In genomic region chr2:164495491-164496223, GRCh38 we compare ENCODE assay signal across 9 cellular contexts.
A peak's percentile ranks its signal among the peaks of the same experiment; 100 is the strongest.
DNase-seq lines count a peak whose midpoint lies in the region; ATAC-seq, FAIRE-seq and TF ChIP-seq lines count a peak whose summit lies in the region.
"Had no signal": no experiment of that assay in that cellular context is flagged by ENCODE, and none has a peak within 500 bp of the region (broad histone marks: within the 10 kb centered on the region; RNA-seq: fewer than 3 reads in every experiment).

No MANE protein-coding gene starts in this region.

- no peak overlapping the region for H3K4me3 Mint-ChIP-seq in astrocyte (ENCODE audit: unreplicated experiment)

- peak; percentile 45 for TF ChIP-seq CTCF in AG04449 (IDR thresholded peaks at IDR 0.05; ENCODE audit: insufficient read depth, low read length, missing control alignments)
- peak; percentile 74 for TF ChIP-seq CTCF in astrocyte (IDR thresholded peaks at IDR 0.05; ENCODE audit: insufficient read depth, low read depth, low read length)
- TF ChIP-seq CTCF in vagina (IDR thresholded peaks at IDR 0.05), result peak in 1 of 3 experiments; percentile 14

- no peaks in the 10 kb centered on the region for H3K79me2 ChIP-seq in astrocyte (ENCODE audit: insufficient read depth, low read length)

- H2AFZ ChIP-seq in astrocyte (ENCODE audit: low read depth, low read length), result peak overlapping the region; percentile 62

- ATAC-seq in HG02981 (IDR thresholded peaks at IDR 0.05; ENCODE audit: unreplicated experiment) (no peak), HG02840 (IDR thresholded peaks at IDR 0.05; ENCODE audit: low FRiP score, unreplicated experiment) (no peak)
- ATAC-seq in activated naive CD4-positive, alpha-beta T cell treated with anti-CD3 and anti-CD28 coated beads, Interleukin-2, amount 50 U/mL, for 72 hours, result no peak

- H3K27ac ChIP-seq in astrocyte (ENCODE audit: low read depth, low read length), result no peak overlapping the region
- H3K27ac ChIP-seq in vagina, result no peak overlapping the region
- H3K27ac ChIP-seq: epithelial cell of prostate had no signal

- H3K27me3 Mint-ChIP-seq in astrocyte (ENCODE audit: low read depth, unreplicated experiment), result no peaks in the 10 kb centered on the region

- POLR2A ChIA-PET in AG04449 (lab: Yijun Ruan, JAX), result no interaction called here

- H3K4me3 ChIP-seq in AG04449 (ENCODE audit: low read depth, low read length) (no peak overlapping the region), astrocyte (ENCODE audit: insufficient read depth, low read depth, low read length) (no peak overlapping the region), vagina (no peak overlapping the region)

- H3K4me2 ChIP-seq in astrocyte (ENCODE audit: low read length), result peak overlapping the region; percentile 75

- no peak for TF ChIP-seq POLR2A in vagina (IDR thresholded peaks at IDR 0.05)

- H3K9ac ChIP-seq in astrocyte (ENCODE audit: low read length), result no peak overlapping the region

- DNase-seq in AG04449 (ENCODE audit: low read depth, low spot score) (no peak), HT-29 (ENCODE audit: low spot score) (peak; percentile 62), astrocyte (ENCODE audit: low read depth) (peak; percentile 66), kidney glomerular epithelial cell (lab: John Stamatoyannopoulos, UW) (peak; percentile 45), vagina (ENCODE audit: extremely low spot score in 2 of 2) (no peak)
- DNase-seq in activated naive CD4-positive, alpha-beta T cell treated with anti-CD3 and anti-CD28 coated beads, Interleukin-2, amount 50 U/mL, for 72 hours (ENCODE audit: low spot score in 2 of 2), result no peak

- H3K27me3 ChIP-seq in astrocyte (ENCODE audit: insufficient read depth, low read length) (no peaks in the 10 kb centered on the region), vagina (no peaks in the 10 kb centered on the region)

- no peaks in the 10 kb centered on the region for H3K9me3 Mint-ChIP-seq in astrocyte (ENCODE audit: unreplicated experiment)
- H3K9me3 Mint-ChIP-seq in activated naive CD4-positive, alpha-beta T cell treated with anti-CD3 and anti-CD28 coated beads, Interleukin-2, amount 50 U/mL, for 72 hours, result no peaks in the 10 kb centered on the region

- H3K9me3 ChIP-seq in astrocyte (ENCODE audit: insufficient read depth, low read depth, low read length) (no peaks in the 10 kb centered on the region), vagina (no peaks in the 10 kb centered on the region)

- CTCF ChIA-PET in AG04449 (lab: Yijun Ruan, JAX), result interaction anchor here (1.0 to 3.5 kb wide), 6 partner anchors 10 to 1312 kb away, joined by 3 to 14 read pairs (median 5); no protein-coding TSS in a partner anchor

- no peak overlapping the region for H3K27ac Mint-ChIP-seq in astrocyte (ENCODE audit: unreplicated experiment)
- H3K27ac Mint-ChIP-seq in activated naive CD4-positive, alpha-beta T cell treated with anti-CD3 and anti-CD28 coated beads, Interleukin-2, amount 50 U/mL, for 72 hours, result no peak overlapping the region

- no peaks in the 10 kb centered on the region for H3K36me3 ChIP-seq in astrocyte (ENCODE audit: insufficient read depth, low read length)
- no peaks in the 10 kb centered on the region for H3K36me3 ChIP-seq in vagina

- FAIRE-seq in astrocyte (lab: Jason Lieb, UNC), result peak; percentile 85

- H3K4me1 ChIP-seq in astrocyte (ENCODE audit: insufficient read depth, low read length), result no peaks in the 10 kb centered on the region
- no peaks in the 10 kb centered on the region for H3K4me1 ChIP-seq in vagina

- H4K20me1 ChIP-seq in astrocyte (ENCODE audit: insufficient read depth, low read length), result no peaks in the 10 kb centered on the region

- intact Hi-C loops in vagina (cut with DNase I), result no loop called here

- no peaks in the 10 kb centered on the region for H3K36me3 Mint-ChIP-seq in astrocyte (ENCODE audit: low read depth, unreplicated experiment)
- H3K36me3 Mint-ChIP-seq in activated naive CD4-positive, alpha-beta T cell treated with anti-CD3 and anti-CD28 coated beads, Interleukin-2, amount 50 U/mL, for 72 hours, result no peaks in the 10 kb centered on the region

- H3K4me1 Mint-ChIP-seq in astrocyte (ENCODE audit: low read depth, unreplicated experiment), result no peaks in the 10 kb centered on the region

Comparison
In these comparisons a context has a peak if more than half of its experiments do, and no peak if none do; other contexts are left out.
1. DNase-seq: peak in HT-29 (single experiment), astrocyte (single experiment) and kidney glomerular epithelial cell (single experiment); none in AG04449 (single experiment), vagina (0 of 2) and activated naive CD4-positive, alpha-beta T cell treated with anti-CD3 and anti-CD28 coated beads, Interleukin-2, amount 50 U/mL, for 72 hours (0 of 2).